19 cellular contexts compared by ENCODE assay signal in the genomic region with DNA sequence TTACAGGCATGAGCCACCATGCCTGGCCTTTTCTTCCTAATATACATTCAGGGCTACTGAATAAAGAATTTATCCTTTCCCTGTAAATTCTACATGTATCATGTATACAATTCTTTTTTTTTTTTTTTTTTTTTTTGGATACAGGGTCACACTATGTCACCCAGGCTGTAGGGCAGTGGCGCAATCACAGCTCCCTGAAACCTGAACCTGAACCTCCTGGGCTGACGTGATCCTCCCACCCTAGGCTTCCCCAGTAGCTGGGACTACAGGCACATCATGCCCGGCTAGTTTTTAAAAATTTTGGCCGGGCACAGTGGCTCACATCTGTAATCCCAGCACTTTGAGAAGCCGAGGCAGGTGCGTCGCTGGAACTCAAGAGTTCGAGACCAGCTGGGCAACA. TPM values are rescaled to one million over a fixed set of nuclear protein-coding genes. Genes with fewer than 3 reads are reported as not detected.
DNase-seq lines count a peak whose midpoint lies in the region; ATAC-seq, FAIRE-seq and TF ChIP-seq lines count a peak whose summit lies in the region.
"Had no signal": no experiment of that assay in that cellular context is flagged by ENCODE, and none has a peak within 500 bp of the region (broad histone marks: within the 10 kb centered on the region; RNA-seq: fewer than 3 reads in every experiment).

No MANE protein-coding gene starts in this region.

- CTCF ChIA-PET in activated naive CD4-positive, alpha-beta T cell treated with anti-CD3 and anti-CD28 coated beads, Interleukin-2, amount 10 ng/mL, durations not matched to agents 7 days and 5 days (lab: Charles Lee), result interaction anchor here (0.7 to 1.1 kb wide), 2 partner anchors 10 to 26 kb away, joined by 3 read pairs; no protein-coding TSS in a partner anchor

- no peak overlapping the region for H3K9ac ChIP-seq in colonic mucosa (ENCODE audit: low read depth in 2 of 2, low read length in 2 of 2)

- H3K4me1 Mint-ChIP-seq in activated naive CD4-positive, alpha-beta T cell treated with anti-CD3 and anti-CD28 coated beads, Interleukin-2, amount 10 ng/mL, durations not matched to agents 7 days and 5 days, result peaks cover 52% of the 10 kb centered on the region
- peaks cover 34 to 79% (median 56%) of the 10 kb centered on the region in 3 donors for H3K4me1 Mint-ChIP-seq in naive B cell
- H3K4me1 Mint-ChIP-seq in type B pancreatic cell (ENCODE audit: unreplicated experiment), result peaks cover 6% of the 10 kb centered on the region

- H3K27me3 ChIP-seq in colonic mucosa (no peaks in the 10 kb centered on the region), ascending aorta (no peaks in the 10 kb centered on the region)

- no peaks in the 10 kb centered on the region for H3K4me1 ChIP-seq in colonic mucosa
- peaks cover 0 to 11% of the 10 kb centered on the region in 2 donors for H3K4me1 ChIP-seq in ascending aorta

- intact Hi-C loops in colonic mucosa (cut with DNase I), result no loop called here
- intact Hi-C loops in ascending aorta (cut with DNase I), result no loop called here

- H3K27ac Mint-ChIP-seq in activated naive CD4-positive, alpha-beta T cell treated with anti-CD3 and anti-CD28 coated beads, Interleukin-2, amount 10 ng/mL, durations not matched to agents 7 days and 5 days, result peak overlapping the region; percentile 33
- H3K27ac Mint-ChIP-seq in naive B cell, result peak overlapping the region in 4 of 6 donors; percentile 70 to 92 (median 78)
- peak overlapping the region; percentile 43 for H3K27ac Mint-ChIP-seq in type B pancreatic cell
- H3K27ac Mint-ChIP-seq: CD14-positive monocyte had no signal

- H3K36me3 ChIP-seq in colonic mucosa (no peaks in the 10 kb centered on the region), ascending aorta (peaks cover 0 to 4% of the 10 kb centered on the region in 2 donors)

- H3K9me3 ChIP-seq in colonic mucosa (no peaks in the 10 kb centered on the region), ascending aorta (no peaks in the 10 kb centered on the region)

- no peak for TF ChIP-seq CTCF in type B pancreatic cell (conservative IDR thresholded peaks at IDR 0.05)
- TF ChIP-seq CTCF in colonic mucosa (IDR thresholded peaks at IDR 0.05), result no peak
- TF ChIP-seq CTCF in ascending aorta (IDR thresholded peaks at IDR 0.05), result no peak

- H3K27ac ChIP-seq in epithelial cell of prostate (peak overlapping the region; percentile 90), colonic mucosa (no peak overlapping the region), ascending aorta (peak overlapping the region in 1 of 2 donors; percentile 83)
- H3K27ac ChIP-seq: 22Rv1, HL-60 had no signal

- FAIRE-seq in RCC 7860 (lab: Jason Lieb, UNC), result no peak

- no peak overlapping the region for H3K4me3 Mint-ChIP-seq in activated naive CD4-positive, alpha-beta T cell treated with anti-CD3 and anti-CD28 coated beads, Interleukin-2, amount 10 ng/mL, durations not matched to agents 7 days and 5 days
- H3K4me3 Mint-ChIP-seq in naive B cell (peak overlapping the region in 1 of 8 donors; percentile 37), type B pancreatic cell (no peak overlapping the region)
- H3K4me3 Mint-ChIP-seq: CD14-positive monocyte had no signal

- no peaks in the 10 kb centered on the region for H3K9me3 Mint-ChIP-seq in activated naive CD4-positive, alpha-beta T cell treated with anti-CD3 and anti-CD28 coated beads, Interleukin-2, amount 10 ng/mL, durations not matched to agents 7 days and 5 days
- no peaks in the 10 kb centered on the region for H3K9me3 Mint-ChIP-seq in naive B cell
- H3K9me3 Mint-ChIP-seq in type B pancreatic cell, result no peaks in the 10 kb centered on the region
- H3K9me3 Mint-ChIP-seq: CD14-positive monocyte had no signal

- no peaks in the 10 kb centered on the region for H3K27me3 Mint-ChIP-seq in activated naive CD4-positive, alpha-beta T cell treated with anti-CD3 and anti-CD28 coated beads, Interleukin-2, amount 10 ng/mL, durations not matched to agents 7 days and 5 days
- no peaks in the 10 kb centered on the region for H3K27me3 Mint-ChIP-seq in naive B cell
- no peaks in the 10 kb centered on the region for H3K27me3 Mint-ChIP-seq in type B pancreatic cell

- H3K4me3 ChIP-seq in colonic mucosa (no peak overlapping the region), ascending aorta (no peak overlapping the region)

- H3K36me3 Mint-ChIP-seq in activated naive CD4-positive, alpha-beta T cell treated with anti-CD3 and anti-CD28 coated beads, Interleukin-2, amount 10 ng/mL, durations not matched to agents 7 days and 5 days, result peaks cover 33% of the 10 kb centered on the region
- H3K36me3 Mint-ChIP-seq in naive B cell (peaks cover 0 to 8% of the 10 kb centered on the region in 2 donors), type B pancreatic cell (peaks cover 5% of the 10 kb centered on the region)

- ATAC-seq in naive B cell (ENCODE audit: low read depth in 2 of 2), result no peak

- no peak for DNase-seq in activated naive CD4-positive, alpha-beta T cell treated with anti-CD3 and anti-CD28 coated beads, Interleukin-2, amount 10 ng/mL, durations not matched to agents 7 days and 5 days
- DNase-seq in activated naive CD4-positive, alpha-beta T cell (lab: John Stamatoyannopoulos, UW), result no peak
- no peak for DNase-seq in epithelial cell of prostate (ENCODE audit: low read depth, low spot score)
- DNase-seq in naive B cell, result no peak
- no peak for DNase-seq in type B pancreatic cell (ENCODE audit: extremely low spot score, unreplicated experiment)
- DNase-seq in RCC 7860 (ENCODE audit: low spot score), result no peak
- no peak for DNase-seq in colonic mucosa
- no peak for DNase-seq in ascending aorta (ENCODE audit: low spot score in 2 of 2)
- DNase-seq: DMS79 treated with DMSO at 0.1 percent for 48 hours, H7, Karpas-422, NCI-H1417 treated with DMSO at 0.1 percent for 48 hours, NCI-H187 treated with DMSO at 0.1 percent for 48 hours, NCI-H226, NCI-H524, NCI-H82 had no signal

RNA-seq across cellular contexts. Expression of a gene that starts 6.5 kb away (rescaled TPM):
- polyA plus RNA-seq in naive B cell (ENCODE audit: low read depth in 6 of 6), result 100 to 1,000 TPM; 290 to 499 (median 313) TPM
- total RNA-seq in type B pancreatic cell (ENCODE audit: low replicate concordance) (148 and 227 TPM in 2 replicates), colonic mucosa (100 to 1,000 TPM in 1 of 2 donors, 10 to 100 TPM in 1; 87.1 to 137 TPM), ascending aorta (354 TPM)

RNA-seq across cellular contexts. Expression of a gene that starts 31.7 kb away (rescaled TPM):
- under 1 TPM in 2 of 6 donors, not detected in 4; 0.66 to 0.94 TPM for polyA plus RNA-seq in naive B cell (ENCODE audit: low read depth in 6 of 6)
- total RNA-seq in type B pancreatic cell (ENCODE audit: low replicate concordance) (45.2 and 104 TPM in 2 replicates), colonic mucosa (100 to 1,000 TPM; 149 to 172 TPM), ascending aorta (not detected)

RNA-seq across cellular contexts. Expression of a gene that starts 35.3 kb away (rescaled TPM):
- 10 to 100 TPM; 34.2 to 95.0 (median 71.6) TPM for polyA plus RNA-seq in naive B cell (ENCODE audit: low read depth in 6 of 6)
- total RNA-seq in type B pancreatic cell (ENCODE audit: low replicate concordance) (297 and 524 TPM in 2 replicates), colonic mucosa (100 to 1,000 TPM; 143 to 271 TPM), ascending aorta (168 TPM)

RNA-seq across cellular contexts. Expression of a gene that starts 50.1 kb away (rescaled TPM):
- polyA plus RNA-seq in naive B cell (ENCODE audit: low read depth in 6 of 6), result 100 to 1,000 TPM; 110 to 209 (median 153) TPM
- total RNA-seq in type B pancreatic cell (ENCODE audit: low replicate concordance), result 4.8 and 6.5 TPM in 2 replicates
- total RNA-seq in colonic mucosa, result 10 to 100 TPM; 11.1 to 13.4 TPM
- 20.3 TPM for total RNA-seq in ascending aorta

RNA-seq across cellular contexts. Expression of a gene that starts 53.0 kb away (rescaled TPM):
- 10 to 100 TPM; 10.6 to 47.6 (median 16.5) TPM for polyA plus RNA-seq in naive B cell (ENCODE audit: low read depth in 6 of 6)
- 19.0 and 34.4 TPM in 2 replicates for total RNA-seq in type B pancreatic cell (ENCODE audit: low replicate concordance)
- total RNA-seq in colonic mucosa, result 10 to 100 TPM; 11.0 to 27.2 TPM
- 21.9 TPM for total RNA-seq in ascending aorta

Comparison
In these comparisons a context has a peak if more than half of its experiments do, and no peak if none do; other contexts are left out.
1. RNA of a gene that starts 31.7 kb away (total RNA-seq): 149 to 172 TPM in colonic mucosa and 45.2 to 104 TPM in type B pancreatic cell; not detected in ascending aorta (single experiment); every median in the first group is over 10 times any median in the second.
2. Peak in every context shown above with its lines, with median percentiles within 50 percentile points of each other: H3K27ac Mint-ChIP-seq.